8 cellular contexts compared by ENCODE assay signal in the genomic region with DNA sequence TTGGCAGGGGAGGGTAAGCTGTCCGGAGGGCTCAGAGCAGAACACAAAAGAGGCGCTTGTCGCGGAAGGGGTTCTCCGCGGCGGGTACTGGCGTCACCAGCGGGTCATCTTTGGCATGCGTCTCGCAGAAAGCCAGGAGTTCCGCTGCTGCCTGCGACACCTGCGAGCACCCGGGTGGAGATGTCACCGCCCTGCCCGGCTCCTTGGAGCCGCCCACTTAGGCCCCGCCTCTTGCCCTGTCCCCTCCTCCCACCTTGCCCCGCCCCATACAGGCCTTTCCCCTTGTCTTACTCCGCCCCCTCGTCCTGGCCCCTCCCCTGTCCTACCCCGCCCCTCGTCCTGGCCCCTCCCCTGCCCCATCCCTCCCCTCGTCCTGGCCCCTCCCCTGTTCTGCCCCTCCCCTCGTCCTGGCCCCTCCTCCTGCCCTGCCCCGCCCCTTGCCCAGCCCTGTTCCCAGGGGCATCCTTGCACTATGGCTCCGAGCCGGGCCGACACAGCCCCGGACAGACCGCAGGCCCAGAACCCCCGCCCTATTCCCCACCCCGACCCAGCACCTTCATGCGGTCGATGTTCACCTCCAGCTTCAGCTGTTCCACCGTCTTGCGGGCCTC. TPM values are rescaled to one million over a fixed set of nuclear protein-coding genes. Genes with fewer than 3 reads are reported as not detected.
A peak's percentile ranks its signal among the peaks of the same experiment; 100 is the strongest.
DNase-seq lines count a peak whose midpoint lies in the region; ATAC-seq and TF ChIP-seq lines count a peak whose summit lies in the region.

No MANE protein-coding gene starts in this region.

- TF ChIP-seq CTCF in KMS-11 (conservative IDR thresholded peaks at IDR 0.05; ENCODE audit: low read depth, low read length), result no peak
- no peak for TF ChIP-seq CTCF in uterus (IDR thresholded peaks at IDR 0.05)

- no peaks in the 10 kb centered on the region for H4K20me1 ChIP-seq in KMS-11 (ENCODE audit: insufficient read depth)

- no peak overlapping the region for H3K27ac Mint-ChIP-seq in activated naive CD8-positive, alpha-beta T cell treated with anti-CD3 and anti-CD28 coated beads, Interleukin-2, amount 50 U/mL, for 24 hours

- H3K36me3 ChIP-seq in KMS-11 (ENCODE audit: insufficient read depth), result no peaks in the 10 kb centered on the region
- no peaks in the 10 kb centered on the region for H3K36me3 ChIP-seq in uterus

- H3K4me3 ChIP-seq in KMS-11 (IDR thresholded peaks at IDR 0.05; ENCODE audit: insufficient read depth, low read depth, low read length) (no peak overlapping the region), uterus (peak overlapping the region; percentile 20 to 36)

- peak overlapping the region; percentile 87; the same call in 1 of the 2 replicates for H2AFZ ChIP-seq in KMS-11 (ENCODE audit: low read depth)

- peaks cover 22% of the 10 kb centered on the region for H3K4me1 Mint-ChIP-seq in activated naive CD8-positive, alpha-beta T cell treated with anti-CD3 and anti-CD28 coated beads, Interleukin-2, amount 50 U/mL, for 24 hours

- DNase-seq in AG08395 (ENCODE audit: low spot score) (peak; percentile 93), SW480 (ENCODE audit: low spot score) (peak; percentile 76), left cardiac atrium (peak; percentile 85), putamen (ENCODE audit: low spot score) (peak; percentile 75), uterus (peak; percentile 87 to 94)
- DNase-seq in activated naive CD8-positive, alpha-beta T cell treated with anti-CD3 and anti-CD28 coated beads, Interleukin-2, amount 50 U/mL, for 24 hours, result peak; percentile 97

- peaks cover 9% of the 10 kb centered on the region for H3K36me3 Mint-ChIP-seq in activated naive CD8-positive, alpha-beta T cell treated with anti-CD3 and anti-CD28 coated beads, Interleukin-2, amount 50 U/mL, for 24 hours (ENCODE audit: low read depth)

- no peak overlapping the region for H3K27ac ChIP-seq in KMS-11
- H3K27ac ChIP-seq in uterus, result peak overlapping the region in 1 of 2 donors; percentile 60

- peak overlapping the region; percentile 81 for H3K4me3 Mint-ChIP-seq in activated naive CD8-positive, alpha-beta T cell treated with anti-CD3 and anti-CD28 coated beads, Interleukin-2, amount 50 U/mL, for 24 hours

- peak; percentile 69 for ATAC-seq in GM19035 (IDR thresholded peaks at IDR 0.05; ENCODE audit: unreplicated experiment)
- ATAC-seq in activated naive CD8-positive, alpha-beta T cell treated with anti-CD3 and anti-CD28 coated beads, Interleukin-2, amount 50 U/mL, for 24 hours, result peak; percentile 18
- peak; percentile 60 to 82 for ATAC-seq in left cardiac atrium

- no peaks in the 10 kb centered on the region for H3K79me2 ChIP-seq in KMS-11 (ENCODE audit: insufficient read depth, low read depth)

- no peaks in the 10 kb centered on the region for H3K9me3 Mint-ChIP-seq in activated naive CD8-positive, alpha-beta T cell treated with anti-CD3 and anti-CD28 coated beads, Interleukin-2, amount 50 U/mL, for 24 hours

- H3K27me3 ChIP-seq in KMS-11 (ENCODE audit: insufficient read depth, low read depth), result peaks cover 72% of the 10 kb centered on the region
- no peaks in the 10 kb centered on the region for H3K27me3 ChIP-seq in uterus

- H3K4me2 ChIP-seq in KMS-11, result peak overlapping the region; percentile 100

- H3K27me3 Mint-ChIP-seq in activated naive CD8-positive, alpha-beta T cell treated with anti-CD3 and anti-CD28 coated beads, Interleukin-2, amount 50 U/mL, for 24 hours, result peaks cover 3% of the 10 kb centered on the region

- peak overlapping the region; percentile 14; the same call in 1 of the 2 replicates for H3K9ac ChIP-seq in KMS-11

- intact Hi-C loops in left cardiac atrium (cut with DNase I), result no loop called here
- intact Hi-C loops in uterus (cut with DNase I; ENCODE audit: low total_unique reads), result no loop called here

- no peaks in the 10 kb centered on the region for H3K9me3 ChIP-seq in uterus

- H3K4me1 ChIP-seq in KMS-11 (ENCODE audit: low read depth, poor library complexity, severe bottlenecking), result peaks cover 20% of the 10 kb centered on the region
- no peaks in the 10 kb centered on the region for H3K4me1 ChIP-seq in uterus

- peak in 1 of 2 donors; percentile 45 for TF ChIP-seq POLR2A in uterus (IDR thresholded peaks at IDR 0.05)

RNA-seq across cellular contexts. Expression of a gene that starts 1.9 kb away (rescaled TPM):
- total RNA-seq in left cardiac atrium (1 to 10 TPM in 1 of 2 donors, not detected in 1; 5.2 TPM), uterus (not detected)

RNA-seq across cellular contexts. Expression of a gene that starts 9.3 kb away (rescaled TPM):
- total RNA-seq in left cardiac atrium (10 to 100 TPM in 1 of 2 donors, 1 to 10 TPM in 1; 5.5 to 14.8 TPM), uterus (1 to 10 TPM in 2 of 4 donors, under 1 TPM in 2; 0.51 to 6.1 (median 3.5) TPM)

RNA-seq across cellular contexts. Expression of a gene that starts 26.8 kb away (rescaled TPM):
- total RNA-seq in left cardiac atrium (10 to 100 TPM; 15.1 to 15.4 TPM), uterus (10 to 100 TPM in 3 of 4 donors, under 1 TPM in 1; 0.29 to 90.1 (median 30.3) TPM)

RNA-seq across cellular contexts. Expression of a gene that starts 33.0 kb away (rescaled TPM):
- total RNA-seq in left cardiac atrium, result 100 to 1,000 TPM; 229 to 241 TPM
- 100 to 1,000 TPM in 3 of 4 donors, 10 to 100 TPM in 1; 83.8 to 225 (median 157) TPM for total RNA-seq in uterus

Comparison
In these comparisons a context has a peak if more than half of its experiments do, and no peak if none do; other contexts are left out.
1. ATAC-seq: peak in every context shown above with its lines; median percentile 71 in left cardiac atrium; 69 in GM19035; 18 in activated naive CD8-positive, alpha-beta T cell treated with anti-CD3 and anti-CD28 coated beads, Interleukin-2, amount 50 U/mL, for 24 hours.